In the genomic region with DNA sequence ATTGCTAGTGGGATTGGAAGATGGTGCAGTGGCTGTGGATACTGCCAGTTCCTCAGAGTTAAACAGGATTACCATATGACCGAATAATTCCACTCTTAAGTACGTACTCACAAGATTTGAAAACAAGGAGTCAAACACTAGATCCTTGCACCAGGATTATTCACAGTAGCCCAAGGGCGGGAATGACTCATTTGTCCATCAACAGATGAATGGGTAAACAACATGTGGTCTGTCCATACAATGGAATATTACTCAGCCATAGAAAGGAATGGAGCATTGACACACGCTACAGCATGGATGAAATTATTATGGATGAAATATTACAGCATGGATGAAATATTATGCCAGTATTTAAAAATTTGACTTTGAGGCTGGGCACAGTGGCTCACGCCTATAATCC, we compare ENCODE assay signal across 1 cellular context.
TF ChIP-seq lines count a peak whose summit lies in the region.

No MANE protein-coding gene starts in this region.

TF ChIP-seq in A549, 52 proteins besides CTCF, POLR2A, EP300 and RAD21:
- TF ChIP-seq FOSL2 (IDR thresholded peaks at IDR 0.05) = no peak
- peak; percentile 43; the same call in 1 of the 2 replicates for TF ChIP-seq FOSL2 (CRISPR knock-in tag; IDR thresholded peaks at IDR 0.05)
- TF ChIP-seq CEBPB (IDR thresholded peaks at IDR 0.05) = no peak
TF ChIP-seq in A549: peak in this region for 1.
